ENCODE assay signal across 8 cellular contexts in the genomic region with DNA sequence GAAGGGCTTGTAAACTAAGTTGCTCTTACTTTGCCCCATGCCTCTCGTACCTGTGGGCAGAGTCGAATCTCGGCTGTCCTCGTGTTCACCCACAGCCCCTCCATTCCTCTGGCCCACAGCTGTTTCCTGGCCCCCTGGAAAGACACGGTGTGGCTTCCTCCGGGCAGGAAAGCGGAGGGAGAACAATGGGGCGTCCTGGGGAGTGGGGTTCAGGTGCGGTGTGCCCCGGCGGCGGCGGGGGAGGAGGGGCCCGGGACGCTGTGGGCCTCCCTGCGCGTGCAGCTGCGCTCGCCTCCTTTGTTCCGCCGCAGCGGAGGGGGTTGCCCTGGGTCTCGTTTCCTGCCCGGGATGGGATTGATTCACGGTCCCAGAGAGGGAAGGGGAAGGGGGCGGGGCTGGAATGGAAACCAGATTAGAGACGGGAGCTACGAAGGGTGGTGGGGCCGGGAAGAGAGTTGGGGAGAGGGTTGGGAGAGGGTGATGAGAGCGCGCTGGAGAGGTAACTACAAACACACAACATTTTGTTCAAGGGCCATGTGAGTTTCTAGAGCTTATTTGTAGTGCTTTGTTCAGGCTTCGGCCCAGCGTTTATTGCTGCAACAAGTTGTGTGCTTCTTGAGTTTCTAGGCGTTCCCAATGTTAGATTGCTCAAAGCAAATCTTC. TPM values are rescaled to one million over a fixed set of nuclear protein-coding genes. Genes with fewer than 3 reads are reported as not detected.
A peak's percentile ranks its signal among the peaks of the same experiment; 100 is the strongest.
DNase-seq lines count a peak whose midpoint lies in the region; ATAC-seq, FAIRE-seq and TF ChIP-seq lines count a peak whose summit lies in the region.

No MANE protein-coding gene starts in this region.

- ATAC-seq in GM18505 (IDR thresholded peaks at IDR 0.05; ENCODE audit: unreplicated experiment) (peak; percentile 5), HG02884 (IDR thresholded peaks at IDR 0.05; ENCODE audit: unreplicated experiment) (no peak)

- FAIRE-seq in bronchial epithelial cell (lab: Jason Lieb, UNC) (no peak), kidney (lab: Jason Lieb, UNC) (no peak)

- H4K20me1 ChIP-seq in SK-N-SH (ENCODE audit: insufficient read depth) = peaks cover 26% of the 10 kb centered on the region

- H3K4me1 ChIP-seq in SK-N-SH (ENCODE audit: control insufficient read depth in 1 of 2, insufficient read depth in 2 of 2, low read depth in 1 of 2, low read length in 1 of 2) (peaks cover 29 to 37% of the 10 kb centered on the region in 2 experiments; a peak in 3 of 4 replicates), kidney (ENCODE audit: control insufficient read depth in 1 of 2, insufficient read depth in 1 of 2, low read depth in 1 of 2, low read length in 2 of 2) (peaks cover 7 to 17% of the 10 kb centered on the region in 2 donors)

- peaks cover 33% of the 10 kb centered on the region for H3K27me3 ChIP-seq in HL-60 (ENCODE audit: insufficient read depth, poor library complexity, severe bottlenecking)
- no peaks in the 10 kb centered on the region for H3K27me3 ChIP-seq in SK-N-SH (ENCODE audit: insufficient read depth)
- H3K27me3 ChIP-seq in bronchial epithelial cell (ENCODE audit: control insufficient read depth, insufficient read depth, low read length) = no peaks in the 10 kb centered on the region

- POLR2A ChIA-PET in SK-N-SH (lab: Yijun Ruan, JAX) = interaction anchor here (0.8 to 2.7 kb wide), 8 partner anchors 15 to 255 kb away, joined by 3 to 27 read pairs (median 4); no protein-coding TSS in a partner anchor

- H3K9me2 ChIP-seq in SK-N-SH = no peaks in the 10 kb centered on the region

- DNase-seq in HL-60 (ENCODE audit: low read depth in 1 of 2, low spot score in 1 of 2) = no peak
- peak; percentile 79 for DNase-seq in SK-N-SH
- peak; percentile 54 for DNase-seq in bronchial epithelial cell (ENCODE audit: low read depth)
- DNase-seq in kidney = peak; percentile 89
- peak; percentile 37 to 53 for DNase-seq in stimulated activated CD4-positive, alpha-beta T cell treated with anti-CD3 and anti-CD28 coated beads, Interleukin-2, amount 100 ng/mL, for 24 hours
- no peak for DNase-seq in NCI-H128 (lab: John Stamatoyannopoulos, UW; ENCODE audit: unreplicated experiment)

- H3K9me3 ChIP-seq in SK-N-SH (no peaks in the 10 kb centered on the region), kidney (ENCODE audit: control insufficient read depth in 1 of 2, low read length in 2 of 2) (no peaks in the 10 kb centered on the region)

- no peak for TF ChIP-seq RAD21 in SK-N-SH (IDR thresholded peaks at IDR 0.05; ENCODE audit: low read length)

- TF ChIP-seq CTCF in HL-60 (IDR thresholded peaks at IDR 0.05; ENCODE audit: insufficient read depth, low read length) = no peak
- no peak for TF ChIP-seq CTCF in SK-N-SH (IDR thresholded peaks at IDR 0.05)
- TF ChIP-seq CTCF in bronchial epithelial cell (IDR thresholded peaks at IDR 0.05; ENCODE audit: insufficient read depth, low read length, severe bottlenecking) = no peak
- no peak for TF ChIP-seq CTCF in kidney (IDR thresholded peaks at IDR 0.05; ENCODE audit: borderline replicate concordance, extremely low read depth, insufficient read depth)

- H3K9ac ChIP-seq in SK-N-SH (peak overlapping the region; percentile 90), kidney (ENCODE audit: low read length in 2 of 2) (peak overlapping the region; percentile 44 to 67)

- H3K79me2 ChIP-seq in SK-N-SH (ENCODE audit: insufficient read depth) = peaks cover 55% of the 10 kb centered on the region

- peak overlapping the region; percentile 79 for H3K4me2 ChIP-seq in SK-N-SH

- CTCF ChIA-PET in SK-N-SH (lab: Yijun Ruan, JAX) = interaction anchor here (0.7 to 4.1 kb wide), 24 partner anchors 10 to 276 kb away, joined by 3 to 45 read pairs (median 4); no protein-coding TSS in a partner anchor

- no peak for TF ChIP-seq EP300 in SK-N-SH (IDR thresholded peaks at IDR 0.05; ENCODE audit: borderline replicate concordance in 1 of 2, low read depth in 1 of 2, low read length in 1 of 2)

- no peaks in the 10 kb centered on the region for H3K36me3 ChIP-seq in SK-N-SH (replicated peaks in 1 of 2; ENCODE audit: control insufficient read depth in 1 of 2, insufficient read depth in 2 of 2, low read length in 1 of 2)
- peaks cover 4% of the 10 kb centered on the region for H3K36me3 ChIP-seq in bronchial epithelial cell (ENCODE audit: control insufficient read depth, insufficient read depth, low read length)
- no peaks in the 10 kb centered on the region for H3K36me3 ChIP-seq in kidney (ENCODE audit: control insufficient read depth in 1 of 2, insufficient read depth in 2 of 2, low read length in 2 of 2)

- peaks cover 13% of the 10 kb centered on the region for H3F3A ChIP-seq in SK-N-SH (replicated peaks; ENCODE audit: insufficient read depth)

- H3K27ac ChIP-seq in HL-60 (replicated peaks) (no peak overlapping the region), SK-N-SH (ENCODE audit: low read depth in 2 of 2, low read length in 1 of 2) (peak overlapping the region; percentile 90 to 99), kidney (ENCODE audit: low read depth in 2 of 2, low read length in 2 of 2) (peak overlapping the region; percentile 83 to 88)

- TF ChIP-seq POLR2A in GM18505 (IDR thresholded peaks at IDR 0.05; ENCODE audit: borderline replicate concordance, extremely low read depth, insufficient read depth, insufficient read length) = no peak

- H2AFZ ChIP-seq in SK-N-SH (ENCODE audit: low read depth) = peak overlapping the region; percentile 81

- intact Hi-C loops in kidney (cut with DNase I) = no loop called here

- H3K4me3 ChIP-seq in HL-60 (replicated peaks; ENCODE audit: insufficient read depth, low read length) = peak overlapping the region; percentile 26
- H3K4me3 ChIP-seq in SK-N-SH (ENCODE audit: low read depth in 2 of 2, low read length in 1 of 2) = peak overlapping the region; percentile 74 to 93
- H3K4me3 ChIP-seq in bronchial epithelial cell (ENCODE audit: low read depth, low read length) = peak overlapping the region; percentile 89
- H3K4me3 ChIP-seq in kidney (ENCODE audit: low read length in 2 of 2) = peak overlapping the region; percentile 74 to 76

- WGBS in SK-N-SH (ENCODE audit: low lambda C conversion rate) = under 1% methylated on average over 21 of the region's 34 CpGs

TF ChIP-seq in SK-N-SH, 30 proteins besides CTCF, POLR2A, EP300 and RAD21:
- 0 out of 2 replicates have a peak, but pooled peaks have one; percentile 47 for TF ChIP-seq FOXJ3 (CRISPR knock-in tag; IDR thresholded peaks at IDR 0.05)
- 0 out of 2 replicates have a peak, but pooled peaks have one; percentile 35 for TF ChIP-seq RCOR1 (IDR thresholded peaks at IDR 0.05; ENCODE audit: low read length)
- TF ChIP-seq, protein P1, sequence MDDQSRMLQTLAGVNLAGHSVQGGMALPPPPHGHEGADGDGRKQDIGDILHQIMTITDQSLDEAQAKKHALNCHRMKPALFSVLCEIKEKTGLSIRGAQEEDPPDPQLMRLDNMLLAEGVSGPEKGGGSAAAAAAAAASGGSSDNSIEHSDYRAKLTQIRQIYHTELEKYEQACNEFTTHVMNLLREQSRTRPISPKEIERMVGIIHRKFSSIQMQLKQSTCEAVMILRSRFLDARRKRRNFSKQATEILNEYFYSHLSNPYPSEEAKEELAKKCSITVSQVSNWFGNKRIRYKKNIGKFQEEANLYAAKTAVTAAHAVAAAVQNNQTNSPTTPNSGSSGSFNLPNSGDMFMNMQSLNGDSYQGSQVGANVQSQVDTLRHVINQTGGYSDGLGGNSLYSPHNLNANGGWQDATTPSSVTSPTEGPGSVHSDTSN (IDR thresholded peaks at IDR 0.05) = peak; percentile 48; the same call in 1 of the 2 replicates
- 0 out of 2 replicates have a peak, but pooled peaks have one; percentile 3 for TF ChIP-seq FOSL2 (IDR thresholded peaks at IDR 0.05; ENCODE audit: borderline replicate concordance, low read depth)
- TF ChIP-seq, protein P2, sequence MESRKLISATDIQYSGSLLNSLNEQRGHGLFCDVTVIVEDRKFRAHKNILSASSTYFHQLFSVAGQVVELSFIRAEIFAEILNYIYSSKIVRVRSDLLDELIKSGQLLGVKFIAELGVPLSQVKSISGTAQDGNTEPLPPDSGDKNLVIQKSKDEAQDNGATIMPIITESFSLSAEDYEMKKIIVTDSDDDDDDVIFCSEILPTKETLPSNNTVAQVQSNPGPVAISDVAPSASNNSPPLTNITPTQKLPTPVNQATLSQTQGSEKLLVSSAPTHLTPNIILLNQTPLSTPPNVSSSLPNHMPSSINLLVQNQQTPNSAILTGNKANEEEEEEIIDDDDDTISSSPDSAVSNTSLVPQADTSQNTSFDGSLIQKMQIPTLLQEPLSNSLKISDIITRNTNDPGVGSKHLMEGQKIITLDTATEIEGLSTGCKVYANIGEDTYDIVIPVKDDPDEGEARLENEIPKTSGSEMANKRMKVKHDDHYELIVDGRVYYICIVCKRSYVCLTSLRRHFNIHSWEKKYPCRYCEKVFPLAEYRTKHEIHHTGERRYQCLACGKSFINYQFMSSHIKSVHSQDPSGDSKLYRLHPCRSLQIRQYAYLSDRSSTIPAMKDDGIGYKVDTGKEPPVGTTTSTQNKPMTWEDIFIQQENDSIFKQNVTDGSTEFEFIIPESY (IDR thresholded peaks at IDR 0.05; ENCODE audit: borderline replicate concordance, low read depth) = no peak
- TF ChIP-seq TCF12 (IDR thresholded peaks at IDR 0.05) = peak; percentile 59
- TF ChIP-seq CHD2 (IDR thresholded peaks at IDR 0.05; ENCODE audit: low read length, partially characterized antibody) = peak; percentile 23
- 0 out of 2 replicates have a peak, but pooled peaks have one; percentile 35 for TF ChIP-seq TAF1 (IDR thresholded peaks at IDR 0.05; ENCODE audit: borderline replicate concordance, low read depth, low read length)
- peak; percentile 29; the same call in 1 of the 2 replicates for TF ChIP-seq NRF1 (IDR thresholded peaks at IDR 0.05; ENCODE audit: low read depth, low read length)
- peak; percentile 13; the same call in 1 of the 2 replicates for TF ChIP-seq POLR2AphosphoS5 (IDR thresholded peaks at IDR 0.05; ENCODE audit: low read depth, low read length)
- 0 out of 2 replicates have a peak, but pooled peaks have one; percentile 29 for TF ChIP-seq SIN3A (IDR thresholded peaks at IDR 0.05; ENCODE audit: borderline replicate concordance, low read depth, low read length)
- TF ChIP-seq RXRA (IDR thresholded peaks at IDR 0.05; ENCODE audit: borderline replicate concordance, low read depth) = no peak
- TF ChIP-seq TEAD4 (IDR thresholded peaks at IDR 0.05; ENCODE audit: borderline replicate concordance, insufficient read depth) = no peak

RNA-seq across cellular contexts. Expression of a gene that starts 0.8 kb away (rescaled TPM):
- polyA plus RNA-seq in SK-N-SH (2012; rRNA removed) = 20.2 and 26.5 TPM in 2 replicates
- polyA plus RNA-seq in SK-N-SH (2012; cell fraction: cytosol; rRNA removed) = 31.0 and 32.2 TPM in 2 replicates
- polyA plus RNA-seq in SK-N-SH (2012; cell fraction: nucleus; rRNA removed) = 12.7 and 29.2 TPM in 2 replicates
- 247 and 311 TPM in 2 replicates for total RNA-seq in bronchial epithelial cell
- 64.8 TPM for total RNA-seq in kidney
- 24.5 TPM for polyA plus RNA-seq in kidney (ENCODE audit: insufficient read depth, low read depth, low replicate concordance)

Comparison
In these comparisons a context has a peak if more than half of its experiments do, and no peak if none do; other contexts are left out.
1. DNase-seq: peak in SK-N-SH (single experiment), bronchial epithelial cell (single experiment), kidney (single experiment) and stimulated activated CD4-positive, alpha-beta T cell treated with anti-CD3 and anti-CD28 coated beads, Interleukin-2, amount 100 ng/mL, for 24 hours (2 of 2); none in HL-60 (0 of 2) and NCI-H128 (single experiment).
2. H3K4me3 ChIP-seq: peak in every context shown above with its lines; median percentile 89 in bronchial epithelial cell; 84 in SK-N-SH; 75 in kidney; 26 in HL-60.